Comparison of ENCODE assay signal across 8 cellular contexts in genomic region chr2:121071058-121071504, GRCh38.
DNase-seq lines count a peak whose midpoint lies in the region; ATAC-seq and TF ChIP-seq lines count a peak whose summit lies in the region.

No MANE protein-coding gene starts in this region.

- TF ChIP-seq CTCF in A673 (conservative IDR thresholded peaks at IDR 0.05; ENCODE audit: low read depth, low read length), result peak; percentile 93
- TF ChIP-seq CTCF in GM12872 (IDR thresholded peaks at IDR 0.05; ENCODE audit: insufficient read depth, low read depth, low read length), result peak; percentile 86
- TF ChIP-seq CTCF in Loucy (conservative IDR thresholded peaks at IDR 0.05; ENCODE audit: low read length), result peak; percentile 88
- TF ChIP-seq CTCF in colonic mucosa (IDR thresholded peaks at IDR 0.05), result peak; percentile 93
- TF ChIP-seq CTCF in lung (IDR thresholded peaks at IDR 0.05; ENCODE audit: control extremely low read depth, extremely low read depth), result peak; percentile 44
- peak; percentile 86 to 96 (median 95) for TF ChIP-seq CTCF in testis (IDR thresholded peaks at IDR 0.05)

- H3K27me3 ChIP-seq in A673 (replicated peaks; ENCODE audit: insufficient read depth, low read depth, low read length, poor library complexity) (no peaks in the 10 kb centered on the region), Loucy (ENCODE audit: insufficient read depth, low read length, poor library complexity, severe bottlenecking) (no peaks in the 10 kb centered on the region), colonic mucosa (peaks cover 7% of the 10 kb centered on the region), lung (ENCODE audit: control insufficient read depth, insufficient read depth) (no peaks in the 10 kb centered on the region), testis (no peaks in the 10 kb centered on the region)

- DNase-seq in A673 (ENCODE audit: low spot score), result peak; percentile 68
- DNase-seq in T-helper 9 cell, result peak; percentile 9
- DNase-seq in colonic mucosa, result peak; percentile 70
- peak; percentile 68 for DNase-seq in lung (ENCODE audit: low spot score)
- peak; percentile 86 for DNase-seq in testis

- POLR2A ChIA-PET in A673 (lab: Charles Lee; ENCODE audit: low non-redundant PET), result no interaction called here

- no peak for TF ChIP-seq POLR2A in testis (IDR thresholded peaks at IDR 0.05)

- no peaks in the 10 kb centered on the region for H3F3A ChIP-seq in Loucy (ENCODE audit: low read depth)

- WGBS in lung, 2 donors, result 10 to 11% methylated on average over 13 to 14 of the region's 14 CpGs
- 23 to 36% methylated on average over 10 to 14 of the region's 14 CpGs for WGBS in testis, 2 donors

- CTCF ChIA-PET in A673 (lab: Charles Lee), result interaction anchor here (1.1 to 3.2 kb wide), 2 partner anchors 9 to 375 kb away, joined by 6 to 10 read pairs; no protein-coding TSS in a partner anchor

- H4K20me1 ChIP-seq in Loucy (ENCODE audit: insufficient read depth, low read length, poor library complexity, severe bottlenecking), result no peaks in the 10 kb centered on the region

- intact Hi-C loops in A673 (cut with micrococcal nuclease; ENCODE audit: unreplicated experiment) (loop anchor here (1.0 kb wide), 1 partner anchor 376 kb away; no protein-coding TSS in a partner anchor), colonic mucosa (cut with DNase I) (loop anchor here (10.0 kb wide), 1 partner anchor 116 kb away; no protein-coding TSS in a partner anchor), testis (cut with DNase I; ENCODE audit: low total_unique reads) (no loop called here)

- H3K36me3 ChIP-seq in A673 (ENCODE audit: insufficient read depth, low read length, poor library complexity, severe bottlenecking) (no peaks in the 10 kb centered on the region), Loucy (ENCODE audit: insufficient read depth, low read length) (no peaks in the 10 kb centered on the region), colonic mucosa (no peaks in the 10 kb centered on the region), lung (ENCODE audit: control insufficient read depth in 2 of 2, insufficient read depth in 2 of 2, low read length in 2 of 2) (no peaks in the 10 kb centered on the region), testis (ENCODE audit: low read depth, missing control alignments) (no peaks in the 10 kb centered on the region)

- ATAC-seq in lung (ENCODE audit: insufficient read depth, low FRiP score) (peak; percentile 58), GM21825 (IDR thresholded peaks at IDR 0.05; ENCODE audit: unreplicated experiment) (no peak)

- H3K9me2 ChIP-seq in Loucy (replicated peaks; ENCODE audit: low read depth, low read length), result no peaks in the 10 kb centered on the region

- no peak overlapping the region for H3K9ac ChIP-seq in Loucy (ENCODE audit: low read depth, low read length, poor library complexity, severe bottlenecking)
- H3K9ac ChIP-seq in colonic mucosa (ENCODE audit: low read depth in 2 of 2, low read length in 2 of 2), result no peak overlapping the region

- H2AFZ ChIP-seq in Loucy (ENCODE audit: low read length), result peak overlapping the region; percentile 62; the same call in 1 of the 2 replicates

- no peak overlapping the region for H3K4me3 ChIP-seq in A673 (ENCODE audit: low read depth, low read length, poor library complexity, severe bottlenecking)
- H3K4me3 ChIP-seq in Loucy (ENCODE audit: low read length, poor library complexity, severe bottlenecking), result no peak overlapping the region
- no peak overlapping the region for H3K4me3 ChIP-seq in colonic mucosa
- no peak overlapping the region for H3K4me3 ChIP-seq in lung
- H3K4me3 ChIP-seq in testis, result no peak overlapping the region

- no peaks in the 10 kb centered on the region for H3K9me3 ChIP-seq in A673 (ENCODE audit: low read depth, low read length, poor library complexity, severe bottlenecking)
- H3K9me3 ChIP-seq in Loucy (ENCODE audit: insufficient read depth, low read depth, low read length), result no peaks in the 10 kb centered on the region
- no peaks in the 10 kb centered on the region for H3K9me3 ChIP-seq in colonic mucosa
- no peaks in the 10 kb centered on the region for H3K9me3 ChIP-seq in lung (ENCODE audit: control insufficient read depth in 2 of 2, insufficient read depth in 1 of 2, low read length in 1 of 2)
- H3K9me3 ChIP-seq in testis, result no peaks in the 10 kb centered on the region

- peak overlapping the region; percentile 4 for H3K4me2 ChIP-seq in Loucy (ENCODE audit: low read depth, low read length, poor library complexity, severe bottlenecking)

- H3K27ac ChIP-seq in A673 (ENCODE audit: low read depth, low read length, poor library complexity, severe bottlenecking), result no peak overlapping the region
- no peak overlapping the region for H3K27ac ChIP-seq in colonic mucosa
- H3K27ac ChIP-seq in lung (ENCODE audit: low read depth in 1 of 2, low read length in 1 of 2), result no peak overlapping the region
- H3K27ac ChIP-seq in testis, result no peak overlapping the region

- BruUV-seq in A673 (replicated peaks; lab: Mats Ljungman, UMichigan), result no TSS peak

- no peaks in the 10 kb centered on the region for H3K79me2 ChIP-seq in Loucy (ENCODE audit: insufficient read depth, low read length)

- H3K4me1 ChIP-seq in A673 (ENCODE audit: insufficient read depth, low read length, poor library complexity, severe bottlenecking), result peaks cover 5% of the 10 kb centered on the region
- no peaks in the 10 kb centered on the region for H3K4me1 ChIP-seq in Loucy (ENCODE audit: insufficient read depth, low read length, poor library complexity, severe bottlenecking)
- H3K4me1 ChIP-seq in colonic mucosa, result no peaks in the 10 kb centered on the region
- H3K4me1 ChIP-seq in lung (ENCODE audit: control insufficient read depth in 2 of 2, insufficient read depth in 2 of 2, low read length in 2 of 2), result no peaks in the 10 kb centered on the region
- peaks cover 8% of the 10 kb centered on the region for H3K4me1 ChIP-seq in testis

Comparison
In these comparisons a context has a peak if more than half of its experiments do, and no peak if none do; other contexts are left out.
1. DNase-seq: peak in every context shown above with its lines; median percentile 86 in testis; 70 in colonic mucosa; 68 in A673; 68 in lung; 9 in T-helper 9 cell.
2. CTCF ChIP-seq: peak in every context shown above with its lines; median percentile 95 in testis; 93 in A673; 93 in colonic mucosa; 88 in Loucy; 86 in GM12872; 44 in lung.